In the genomic region with DNA sequence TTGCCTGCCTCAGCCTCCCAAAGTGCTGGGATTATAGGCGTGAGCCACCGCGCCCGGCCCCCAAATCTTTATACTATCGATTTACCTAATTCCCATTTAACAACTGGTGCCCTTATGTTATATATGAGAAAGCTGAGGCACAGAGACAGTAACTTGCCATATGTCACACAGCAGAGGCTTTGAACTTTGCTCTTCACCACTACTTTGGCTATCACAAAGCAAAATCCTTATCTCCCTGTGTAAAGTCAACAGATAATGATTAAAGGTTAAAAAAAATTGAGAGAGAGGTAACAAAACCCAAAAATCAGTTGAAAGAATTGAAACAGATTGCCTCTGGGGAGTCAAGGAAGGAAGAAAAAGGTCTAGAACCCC, we compare ENCODE assay signal across 12 cellular contexts. TPM values are rescaled to one million over a fixed set of nuclear protein-coding genes. Genes with fewer than 3 reads are reported as not detected.
DNase-seq lines count a peak whose midpoint lies in the region; ATAC-seq and TF ChIP-seq lines count a peak whose summit lies in the region.
"Had no signal": no experiment of that assay in that cellular context is flagged by ENCODE, and none has a peak within 500 bp of the region (broad histone marks: within the 10 kb centered on the region; RNA-seq: fewer than 3 reads in every experiment).

No MANE protein-coding gene starts in this region.

- no peak overlapping the region for H3K4me3 ChIP-seq in uterus
- H3K4me3 ChIP-seq: sigmoid colon, upper lobe of right lung had no signal

- TF ChIP-seq POLR2A in uterus (IDR thresholded peaks at IDR 0.05): no peak

- H3K4me3 Mint-ChIP-seq in activated T-cell treated with anti-CD3 and anti-CD28 coated beads, Interleukin-2, amount 50 U/mL, for 24 hours: no peak overlapping the region
- H3K4me3 Mint-ChIP-seq in T-helper 2 cell treated with Interferon-gamma antibody and Interleukin-4, amounts not matched to agents 5 μg/mL and 100 μg/mL, for 36 hours: peak overlapping the region; percentile 12
- H3K4me3 Mint-ChIP-seq in glutamatergic neuron (ENCODE audit: unreplicated experiment): no peak overlapping the region
- H3K4me3 Mint-ChIP-seq in stimulated activated naive CD8-positive, alpha-beta T cell treated with anti-CD3 and anti-CD28 coated beads, Interleukin-15, amount 100 ng/mL, for 72 hours: peak overlapping the region; percentile 41 to 78

- no peaks in the 10 kb centered on the region for H3K9me3 ChIP-seq in uterus
- H3K9me3 ChIP-seq: sigmoid colon, upper lobe of right lung had no signal

- H3K36me3 Mint-ChIP-seq in activated T-cell treated with anti-CD3 and anti-CD28 coated beads, Interleukin-2, amount 50 U/mL, for 24 hours (ENCODE audit: low read depth): peaks cover 12% of the 10 kb centered on the region
- H3K36me3 Mint-ChIP-seq in T-helper 2 cell treated with Interferon-gamma antibody and Interleukin-4, amounts not matched to agents 5 μg/mL and 100 μg/mL, for 36 hours (ENCODE audit: low read depth): peaks cover 13% of the 10 kb centered on the region
- H3K36me3 Mint-ChIP-seq in glutamatergic neuron (ENCODE audit: unreplicated experiment): no peaks in the 10 kb centered on the region

- intact Hi-C loops in uterus (cut with DNase I; ENCODE audit: low total_unique reads): no loop called here

- H3K27ac Mint-ChIP-seq in activated T-cell treated with anti-CD3 and anti-CD28 coated beads, Interleukin-2, amount 50 U/mL, for 24 hours: peak overlapping the region; percentile 93
- H3K27ac Mint-ChIP-seq in T-helper 2 cell treated with Interferon-gamma antibody and Interleukin-4, amounts not matched to agents 5 μg/mL and 100 μg/mL, for 36 hours: peak overlapping the region; percentile 98
- H3K27ac Mint-ChIP-seq in glutamatergic neuron (ENCODE audit: unreplicated experiment): peak overlapping the region; percentile 3
- H3K27ac Mint-ChIP-seq in stimulated activated naive CD8-positive, alpha-beta T cell treated with anti-CD3 and anti-CD28 coated beads, Interleukin-15, amount 100 ng/mL, for 72 hours: peak overlapping the region in 1 of 2 donors; percentile 44

- H3K4me1 Mint-ChIP-seq in activated T-cell treated with anti-CD3 and anti-CD28 coated beads, Interleukin-2, amount 50 U/mL, for 24 hours (ENCODE audit: low read depth): peaks cover 61% of the 10 kb centered on the region
- H3K4me1 Mint-ChIP-seq in T-helper 2 cell treated with Interferon-gamma antibody and Interleukin-4, amounts not matched to agents 5 μg/mL and 100 μg/mL, for 36 hours (ENCODE audit: low read depth): peaks cover 46% of the 10 kb centered on the region
- no peaks in the 10 kb centered on the region for H3K4me1 Mint-ChIP-seq in glutamatergic neuron (ENCODE audit: low read depth, unreplicated experiment)
- peaks cover 54% of the 10 kb centered on the region for H3K4me1 Mint-ChIP-seq in stimulated activated naive CD8-positive, alpha-beta T cell treated with anti-CD3 and anti-CD28 coated beads, Interleukin-15, amount 100 ng/mL, for 72 hours

- ATAC-seq in stimulated activated naive CD8-positive, alpha-beta T cell treated with anti-CD3 and anti-CD28 coated beads, Interleukin-15, amount 100 ng/mL, for 72 hours: no peak
- ATAC-seq in GM21825 (IDR thresholded peaks at IDR 0.05; ENCODE audit: unreplicated experiment): no peak
- no peak for ATAC-seq in HG02973 (IDR thresholded peaks at IDR 0.05; ENCODE audit: unreplicated experiment)

- no peak overlapping the region for H3K27ac ChIP-seq in uterus

- no peaks in the 10 kb centered on the region for H3K9me3 Mint-ChIP-seq in activated T-cell treated with anti-CD3 and anti-CD28 coated beads, Interleukin-2, amount 50 U/mL, for 24 hours
- no peaks in the 10 kb centered on the region for H3K9me3 Mint-ChIP-seq in T-helper 2 cell treated with Interferon-gamma antibody and Interleukin-4, amounts not matched to agents 5 μg/mL and 100 μg/mL, for 36 hours
- no peaks in the 10 kb centered on the region for H3K9me3 Mint-ChIP-seq in glutamatergic neuron (ENCODE audit: unreplicated experiment)
- H3K9me3 Mint-ChIP-seq in stimulated activated naive CD8-positive, alpha-beta T cell treated with anti-CD3 and anti-CD28 coated beads, Interleukin-15, amount 100 ng/mL, for 72 hours: no peaks in the 10 kb centered on the region

- TF ChIP-seq CTCF in glutamatergic neuron (IDR thresholded peaks at IDR 0.05; ENCODE audit: partially characterized antibody, unreplicated experiment): no peak
- TF ChIP-seq CTCF in uterus (IDR thresholded peaks at IDR 0.05): no peak

- peaks cover 3% of the 10 kb centered on the region in 2 donors for H3K4me1 ChIP-seq in uterus

- no peaks in the 10 kb centered on the region for H3K27me3 ChIP-seq in uterus
- H3K27me3 ChIP-seq: sigmoid colon, upper lobe of right lung had no signal

- no peaks in the 10 kb centered on the region for H3K36me3 ChIP-seq in uterus
- H3K36me3 ChIP-seq: sigmoid colon, upper lobe of right lung had no signal

- no peaks in the 10 kb centered on the region for H3K27me3 Mint-ChIP-seq in activated T-cell treated with anti-CD3 and anti-CD28 coated beads, Interleukin-2, amount 50 U/mL, for 24 hours
- no peaks in the 10 kb centered on the region for H3K27me3 Mint-ChIP-seq in T-helper 2 cell treated with Interferon-gamma antibody and Interleukin-4, amounts not matched to agents 5 μg/mL and 100 μg/mL, for 36 hours (ENCODE audit: low read depth)
- H3K27me3 Mint-ChIP-seq in glutamatergic neuron (ENCODE audit: unreplicated experiment): no peaks in the 10 kb centered on the region
- no peaks in the 10 kb centered on the region for H3K27me3 Mint-ChIP-seq in stimulated activated naive CD8-positive, alpha-beta T cell treated with anti-CD3 and anti-CD28 coated beads, Interleukin-15, amount 100 ng/mL, for 72 hours

- DNase-seq in activated T-cell treated with anti-CD3 and anti-CD28 coated beads, Interleukin-2, amount 50 U/mL, for 24 hours: no peak
- DNase-seq in activated T-cell treated with anti-CD3 and anti-CD28 coated beads for 4 hours (no peak), glutamatergic neuron (no peak), uterus (no peak)
- DNase-seq in T-helper 2 cell treated with Interferon-gamma antibody and Interleukin-4, amounts not matched to agents 5 μg/mL and 100 μg/mL, for 36 hours (ENCODE audit: low spot score): no peak
- DNase-seq in stimulated activated naive CD8-positive, alpha-beta T cell treated with anti-CD3 and anti-CD28 coated beads, Interleukin-15, amount 100 ng/mL, for 72 hours: no peak
- DNase-seq: NCI-H1436, NCI-H524, sigmoid colon, upper lobe of right lung had no signal

RNA-seq across cellular contexts. Expression of a gene that starts 22.3 kb away (rescaled TPM):
- 37.7 TPM for total RNA-seq in glutamatergic neuron (ENCODE audit: unreplicated experiment)
- total RNA-seq in uterus: 10 to 100 TPM in 3 of 4 donors, 1 to 10 TPM in 1; 9.0 to 70.8 (median 35.0) TPM

Comparison
In these comparisons a context has a peak if more than half of its experiments do, and no peak if none do; other contexts are left out.
1. H3K4me3 Mint-ChIP-seq: peak in T-helper 2 cell treated with Interferon-gamma antibody and Interleukin-4, amounts not matched to agents 5 μg/mL and 100 μg/mL, for 36 hours (single experiment) and stimulated activated naive CD8-positive, alpha-beta T cell treated with anti-CD3 and anti-CD28 coated beads, Interleukin-15, amount 100 ng/mL, for 72 hours (2 of 2); none in activated T-cell treated with anti-CD3 and anti-CD28 coated beads, Interleukin-2, amount 50 U/mL, for 24 hours (single experiment) and glutamatergic neuron (single experiment).